8 cellular contexts compared by ENCODE assay signal in the genomic region with DNA sequence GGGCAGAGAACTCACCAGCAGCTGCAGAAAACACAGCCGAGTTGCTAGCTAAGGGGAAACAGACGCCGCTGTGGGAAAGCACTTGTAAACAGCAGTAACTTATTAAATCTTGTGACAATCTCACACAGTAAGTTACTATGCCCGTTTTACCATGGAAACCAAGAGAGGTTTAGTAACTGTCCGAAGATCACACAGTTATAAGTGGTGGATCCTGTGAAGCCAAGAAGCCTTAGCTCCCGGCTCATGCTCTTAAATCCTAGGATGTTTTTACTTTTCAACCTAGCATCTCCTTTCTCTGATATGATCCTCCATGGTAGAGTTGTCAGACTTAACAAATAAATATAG. TPM values are rescaled to one million over a fixed set of nuclear protein-coding genes. Genes with fewer than 3 reads are reported as not detected.
DNase-seq lines count a peak whose midpoint lies in the region; ATAC-seq and TF ChIP-seq lines count a peak whose summit lies in the region.

No MANE protein-coding gene starts in this region.

- POLR2A ChIA-PET in activated B cell treated with CpG ODN at 0.5 μM for 24 hours (lab: Charles Lee), result no interaction called here

- CTCF ChIA-PET in activated B cell treated with CpG ODN at 0.5 μM for 24 hours (lab: Charles Lee), result interaction anchor here (0.8 to 2.4 kb wide), 8 partner anchors 8 to 837 kb away, joined by 3 to 42 read pairs (median 4); no protein-coding TSS in a partner anchor

- H3K4me2 ChIP-seq in H9 (ENCODE audit: insufficient read depth, insufficient read length, low read length) (peak overlapping the region; percentile 87), hepatocyte (peak overlapping the region; percentile 99), skeletal muscle satellite cell (ENCODE audit: low read length) (peak overlapping the region; percentile 83)

- H3K36me3 Mint-ChIP-seq in H9 (ENCODE audit: insufficient read depth in 1 of 3, low read depth in 3 of 3), result no peaks in the 10 kb centered on the region; a peak in 1 of 7 replicates
- H3K36me3 Mint-ChIP-seq in activated B cell treated with CpG ODN at 0.5 μM for 24 hours (ENCODE audit: low read depth), result no peaks in the 10 kb centered on the region

- H4K91ac ChIP-seq in H9 (ENCODE audit: insufficient read length, low read depth, low read length), result no peak overlapping the region

- H3K18ac ChIP-seq in H9 (ENCODE audit: insufficient read length, low read depth, low read length), result no peak overlapping the region

- H2BK20ac ChIP-seq in H9 (ENCODE audit: low read depth, low read length, poor library complexity, severe bottlenecking), result no peak overlapping the region

- no peak overlapping the region for H4K8ac ChIP-seq in H9 (replicated peaks; ENCODE audit: insufficient read length, low read depth, low read length)

- no peak overlapping the region for H2AFZ ChIP-seq in H9 (ENCODE audit: low read length)
- peak overlapping the region; percentile 35 for H2AFZ ChIP-seq in hepatocyte

- H3K27me3 ChIP-seq in H9 (ENCODE audit: insufficient read depth, low read length) (peaks cover 13% of the 10 kb centered on the region; the same call in 1 of the 2 replicates), hepatocyte (no peaks in the 10 kb centered on the region), skeletal muscle satellite cell (ENCODE audit: control insufficient read depth, insufficient read depth, low read length) (peaks cover 79% of the 10 kb centered on the region)

- no peak overlapping the region for H3K27ac Mint-ChIP-seq in H9
- no peak overlapping the region for H3K27ac Mint-ChIP-seq in activated B cell treated with CpG ODN at 0.5 μM for 24 hours

- peaks cover 10% of the 10 kb centered on the region for H3K23me2 ChIP-seq in H9 (ENCODE audit: insufficient read length, low read depth, low read length, poor library complexity, severe bottlenecking)

- H4K5ac ChIP-seq in H9 (ENCODE audit: insufficient read length, low read depth, low read length), result no peak overlapping the region

- no peak for TF ChIP-seq POLR2A in lower leg skin (IDR thresholded peaks at IDR 0.05)

- no peak overlapping the region for H2BK15ac ChIP-seq in H9 (ENCODE audit: low read depth, low read length)

- H3T11ph ChIP-seq in H9 (ENCODE audit: low read length), result no peak overlapping the region

- no peak overlapping the region for H2BK5ac ChIP-seq in H9 (ENCODE audit: insufficient read length, low read length)

- no peaks in the 10 kb centered on the region for H3K79me1 ChIP-seq in H9 (ENCODE audit: insufficient read depth, low read depth, low read length, poor library complexity, severe bottlenecking)

- H2AK5ac ChIP-seq in H9 (ENCODE audit: insufficient read length, low read length), result no peak overlapping the region

- peaks cover 3% of the 10 kb centered on the region for H3K4me1 ChIP-seq in H9 (ENCODE audit: insufficient read depth, low read length)
- peaks cover 35% of the 10 kb centered on the region for H3K4me1 ChIP-seq in hepatocyte (ENCODE audit: insufficient read depth)
- H3K4me1 ChIP-seq in skeletal muscle satellite cell (ENCODE audit: control insufficient read depth, insufficient read depth, low read length), result peaks cover 12% of the 10 kb centered on the region

- H2BK12ac ChIP-seq in H9 (ENCODE audit: insufficient read length, low read depth, low read length), result no peak overlapping the region

- no peak for TF ChIP-seq CTCF in H9 (conservative IDR thresholded peaks at IDR 0.05)
- no peak for TF ChIP-seq CTCF in activated B cell treated with CpG ODN at 0.5 μM for 24 hours (IDR thresholded peaks at IDR 0.05)
- no peak for TF ChIP-seq CTCF in hepatocyte (IDR thresholded peaks at IDR 0.05; ENCODE audit: poor library complexity)
- TF ChIP-seq CTCF in lower leg skin (IDR thresholded peaks at IDR 0.05), result no peak

- WGBS in H9 (ENCODE audit: extremely low coverage, insufficient read length, low lambda C conversion rate), result no CpG with 5 or more reads among the region's 6 CpGs
- WGBS in hepatocyte (ENCODE audit: low lambda C conversion rate, missing lambda C conversion rate), result 17% methylated on average over 6 of the region's 6 CpGs
- 18 to 19% methylated on average over 6 of the region's 6 CpGs for WGBS in lower leg skin, 2 donors

- no peak overlapping the region for H3K4ac ChIP-seq in H9 (ENCODE audit: low read depth, low read length)

- H3K79me2 ChIP-seq in H9 (ENCODE audit: insufficient read depth, low read length) (no peaks in the 10 kb centered on the region), hepatocyte (peaks cover 23% of the 10 kb centered on the region)

- H3K23ac ChIP-seq in H9 (ENCODE audit: insufficient read length, low read depth, low read length), result no peak overlapping the region

- H3K27me3 Mint-ChIP-seq in H9 (ENCODE audit: low read depth) (peaks cover 45% of the 10 kb centered on the region), activated B cell treated with CpG ODN at 0.5 μM for 24 hours (peaks cover 41% of the 10 kb centered on the region)

- H3K4me1 Mint-ChIP-seq in H9 (peaks cover 38 to 39% of the 10 kb centered on the region in 2 experiments), activated B cell treated with CpG ODN at 0.5 μM for 24 hours (peaks cover 18% of the 10 kb centered on the region)

- no peak for DNase-seq in H9
- no peak for DNase-seq in activated B cell treated with CpG ODN at 0.5 μM for 24 hours
- no peak for DNase-seq in hepatocyte (ENCODE audit: low spot score)
- no peak for DNase-seq in medulla oblongata (ENCODE audit: extremely low spot score)
- DNase-seq in dedifferentiated amniotic fluid mesenchymal stem cell (ENCODE audit: extremely low spot score), result no peak
- DNase-seq in NCI-H524 (lab: John Stamatoyannopoulos, UW), result no peak
- no peak for DNase-seq in lower leg skin (ENCODE audit: low spot score in 2 of 2)

- H3K4me3 ChIP-seq in hepatocyte (no peak overlapping the region), skeletal muscle satellite cell (ENCODE audit: low read length) (peak overlapping the region; percentile 57), lower leg skin (ENCODE audit: low read depth, poor library complexity, severe bottlenecking) (no peak overlapping the region)

- no peak overlapping the region for H3K56ac ChIP-seq in H9 (ENCODE audit: insufficient read length, low read depth, low read length)

- H4K20me1 ChIP-seq in H9 (ENCODE audit: control insufficient read depth, insufficient read depth, insufficient read length) (peaks cover 4% of the 10 kb centered on the region), hepatocyte (ENCODE audit: insufficient read depth, poor library complexity, severe bottlenecking) (peaks cover 18% of the 10 kb centered on the region)

- H3K27ac ChIP-seq in H9 (ENCODE audit: insufficient read length, low read depth, low read length), result no peak overlapping the region
- H3K27ac ChIP-seq in hepatocyte, result peak overlapping the region; percentile 90

- no peaks in the 10 kb centered on the region for H3K9me2 ChIP-seq in hepatocyte (replicated peaks; ENCODE audit: insufficient read depth)

- ATAC-seq in activated B cell treated with CpG ODN at 0.5 μM for 24 hours (ENCODE audit: low read depth), result no peak

- no peak overlapping the region for H3K14ac ChIP-seq in H9 (ENCODE audit: insufficient read depth, low read length)

- H2BK120ac ChIP-seq in H9 (ENCODE audit: low read depth, low read length, poor library complexity, severe bottlenecking), result no peak overlapping the region

- H3K4me3 Mint-ChIP-seq in H9 (peak overlapping the region; percentile 75 to 94), activated B cell treated with CpG ODN at 0.5 μM for 24 hours (peak overlapping the region; percentile 86)

- H3K9me3 ChIP-seq in H9 (ENCODE audit: control insufficient read depth, low read depth, low read length) (no peaks in the 10 kb centered on the region), hepatocyte (ENCODE audit: low read depth) (no peaks in the 10 kb centered on the region), skeletal muscle satellite cell (replicated peaks; ENCODE audit: low read length) (no peaks in the 10 kb centered on the region)

- no peak overlapping the region for H3K9ac ChIP-seq in H9 (ENCODE audit: extremely low read depth, insufficient read length, low read length)
- no peak overlapping the region for H3K9ac ChIP-seq in skeletal muscle satellite cell (ENCODE audit: low read depth, low read length)

- H3K36me3 ChIP-seq in hepatocyte (replicated peaks; ENCODE audit: insufficient read depth, low read depth) (no peaks in the 10 kb centered on the region), skeletal muscle satellite cell (ENCODE audit: insufficient read depth, low read length) (no peaks in the 10 kb centered on the region)

- H3K9me3 Mint-ChIP-seq in H9 (peaks cover 0 to 2% of the 10 kb centered on the region in 2 experiments; a peak in 1 of 5 replicates), activated B cell treated with CpG ODN at 0.5 μM for 24 hours (no peaks in the 10 kb centered on the region)

- intact Hi-C loops in activated B cell treated with CpG ODN at 0.5 μM for 24 hours (cut with micrococcal nuclease), result loop anchor here (1.0 kb wide), 3 partner anchors 61 to 835 kb away; no protein-coding TSS in a partner anchor
- intact Hi-C loops in lower leg skin (cut with DNase I; ENCODE audit: low total_unique reads), result no loop called here

RNA-seq across cellular contexts. Expression of gene SULF2, which starts 1.5 kb away (rescaled TPM):
- total RNA-seq in H9 (2021) (30.9 and 31.2 TPM in 2 replicates), activated B cell treated with CpG ODN at 0.5 μM for 24 hours (0.20 and 0.66 TPM in 2 replicates), hepatocyte (49.0 and 53.7 TPM in 2 replicates), lower leg skin (10 to 100 TPM; 18.3 to 83.0 (median 28.0) TPM)
- polyA plus RNA-seq in hepatocyte, result 51.6 and 66.6 TPM in 2 replicates
- total RNA-seq in skeletal muscle satellite cell (2012; rRNA removed), result 0.66 and 2.5 TPM in 2 replicates

Comparison
In these comparisons a context has a peak if more than half of its experiments do, and no peak if none do; other contexts are left out.
1. RNA of gene SULF2, which starts 1.5 kb away (total RNA-seq): 49.0 to 53.7 TPM in hepatocyte, 30.9 to 31.2 TPM in H9 and 18.3 to 83.0 TPM in lower leg skin; 0.20 to 0.66 TPM in activated B cell treated with CpG ODN at 0.5 μM for 24 hours; every median in the first group is over 10 times any median in the second.
2. Peak in every context shown above with its lines, with median percentiles within 50 percentile points of each other: H3K4me2 ChIP-seq.